ENCODE assay signal across 1 cellular context in the genomic region with DNA sequence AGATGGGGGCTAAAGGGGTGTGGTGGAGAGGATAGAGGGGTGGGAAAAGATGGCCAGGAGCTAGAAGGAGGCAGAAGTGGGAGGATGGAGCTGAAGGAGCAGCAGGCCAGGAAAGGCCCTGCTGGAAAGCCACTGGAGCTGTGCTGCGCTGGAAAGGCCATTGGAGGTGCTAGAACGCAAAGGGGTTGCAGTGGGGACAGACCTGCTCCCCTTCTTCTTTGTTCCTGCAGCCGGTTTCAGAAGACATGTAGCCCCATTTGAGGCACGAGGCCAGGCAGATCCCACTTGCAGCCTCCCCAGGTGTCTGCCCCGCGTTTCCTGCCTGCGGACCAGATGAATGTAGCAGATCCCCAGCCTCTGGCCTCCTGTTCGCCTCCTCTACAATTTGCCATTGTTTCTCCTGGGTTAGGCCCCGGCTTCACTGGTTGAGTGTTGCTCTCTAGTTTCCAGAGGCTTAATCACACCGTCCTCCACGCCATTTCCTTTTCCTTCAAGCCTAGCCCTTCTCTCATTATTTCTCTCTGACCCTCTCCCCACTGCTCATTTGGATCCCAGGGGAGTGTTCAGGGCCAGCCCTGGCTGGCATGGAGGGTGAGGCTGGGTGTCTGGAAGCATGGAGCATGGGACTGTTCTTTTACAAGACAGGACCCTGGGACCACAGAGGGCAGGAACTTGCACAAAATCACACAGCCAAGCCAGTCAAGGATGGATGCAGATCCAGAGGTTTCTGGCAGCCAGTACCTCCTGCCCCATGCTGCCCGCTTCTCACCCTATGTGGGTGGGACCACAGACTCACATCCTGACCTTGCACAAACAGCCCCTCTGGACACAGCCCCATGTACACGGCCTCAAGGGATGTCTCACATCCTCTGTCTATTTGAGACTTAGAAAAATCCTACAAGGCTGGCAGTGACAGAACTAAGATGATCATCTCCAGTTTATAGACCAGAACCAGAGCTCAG.
TF ChIP-seq lines count a peak whose summit lies in the region.

No MANE protein-coding gene starts in this region.

TF ChIP-seq in IMR-90, 13 proteins besides CTCF, POLR2A, EP300 and RAD21:
- TF ChIP-seq BHLHE40 (IDR thresholded peaks at IDR 0.05; ENCODE audit: low read depth, low read length) (no peak), CEBPB (IDR thresholded peaks at IDR 0.05; ENCODE audit: low read depth, low read length) (no peak), MXI1 (IDR thresholded peaks at IDR 0.05; ENCODE audit: borderline replicate concordance, low read depth, low read length) (no peak), SMC3 (IDR thresholded peaks at IDR 0.05; ENCODE audit: low read depth, low read length) (no peak), NFE2L2 (IDR thresholded peaks at IDR 0.05; ENCODE audit: low read depth, low read length) (no peak), RFX5 (IDR thresholded peaks at IDR 0.05; ENCODE audit: low read depth, low read length) (no peak), CHD1 (IDR thresholded peaks at IDR 0.05; ENCODE audit: low read depth, low read length) (no peak), MAFK (IDR thresholded peaks at IDR 0.05; ENCODE audit: low read depth, low read length) (no peak), FOS (IDR thresholded peaks at IDR 0.05; ENCODE audit: low read depth, low read length) (no peak), RCOR1 (IDR thresholded peaks at IDR 0.05; ENCODE audit: insufficient replicate concordance, low read length) (no peak), MAZ (IDR thresholded peaks at IDR 0.05; ENCODE audit: borderline replicate concordance, low read depth, low read length) (no peak)
- TF ChIP-seq, protein P1, sequence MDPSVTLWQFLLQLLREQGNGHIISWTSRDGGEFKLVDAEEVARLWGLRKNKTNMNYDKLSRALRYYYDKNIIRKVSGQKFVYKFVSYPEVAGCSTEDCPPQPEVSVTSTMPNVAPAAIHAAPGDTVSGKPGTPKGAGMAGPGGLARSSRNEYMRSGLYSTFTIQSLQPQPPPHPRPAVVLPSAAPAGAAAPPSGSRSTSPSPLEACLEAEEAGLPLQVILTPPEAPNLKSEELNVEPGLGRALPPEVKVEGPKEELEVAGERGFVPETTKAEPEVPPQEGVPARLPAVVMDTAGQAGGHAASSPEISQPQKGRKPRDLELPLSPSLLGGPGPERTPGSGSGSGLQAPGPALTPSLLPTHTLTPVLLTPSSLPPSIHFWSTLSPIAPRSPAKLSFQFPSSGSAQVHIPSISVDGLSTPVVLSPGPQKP (IDR thresholded peaks at IDR 0.05; ENCODE audit: borderline replicate concordance, low read depth, low read length): no peak
- TF ChIP-seq, protein P2, sequence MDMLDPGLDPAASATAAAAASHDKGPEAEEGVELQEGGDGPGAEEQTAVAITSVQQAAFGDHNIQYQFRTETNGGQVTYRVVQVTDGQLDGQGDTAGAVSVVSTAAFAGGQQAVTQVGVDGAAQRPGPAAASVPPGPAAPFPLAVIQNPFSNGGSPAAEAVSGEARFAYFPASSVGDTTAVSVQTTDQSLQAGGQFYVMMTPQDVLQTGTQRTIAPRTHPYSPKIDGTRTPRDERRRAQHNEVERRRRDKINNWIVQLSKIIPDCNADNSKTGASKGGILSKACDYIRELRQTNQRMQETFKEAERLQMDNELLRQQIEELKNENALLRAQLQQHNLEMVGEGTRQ (IDR thresholded peaks at IDR 0.05; ENCODE audit: low read depth, low read length): no peak
